Comparison of ENCODE assay signal across 8 cellular contexts in the genomic region with DNA sequence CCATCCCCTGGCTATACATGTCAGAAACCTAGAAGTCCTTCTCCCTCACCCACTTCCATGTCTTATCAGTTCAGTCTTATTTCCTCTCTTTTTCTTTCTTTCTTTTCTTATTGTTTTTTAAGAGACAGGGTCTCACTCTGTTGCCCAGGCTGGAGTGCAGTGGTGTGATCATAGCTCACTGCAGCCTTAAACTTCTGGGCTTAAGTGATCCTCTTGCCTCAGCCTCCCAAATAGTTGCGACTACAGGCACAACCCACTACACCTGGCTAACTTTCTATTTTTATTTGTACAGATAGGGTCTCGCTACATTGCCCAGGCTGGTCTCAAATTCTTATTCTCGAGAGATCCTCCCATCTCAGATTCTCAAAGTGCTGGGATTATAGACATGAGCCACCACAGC.
"Had no signal": no experiment of that assay in that cellular context is flagged by ENCODE, and none has a peak within 500 bp of the region (broad histone marks: within the 10 kb centered on the region; RNA-seq: fewer than 3 reads in every experiment).

No MANE protein-coding gene starts in this region.

- H3K27me3 ChIP-seq: pancreas, stomach had no signal

- DNase-seq: activated gamma-delta T cell treated with Interleukin-2 at 50 U/mL for 16 hours; central memory CD4-positive, alpha-beta T cell; cortex of kidney; effector CD8-positive, alpha-beta T cell; pancreas; retina; stimulated activated CD4-positive, alpha-beta T cell treated with anti-CD3 and anti-CD28 coated beads, Interleukin-4, amount 100 ng/mL, for 24 hours; stomach had no signal

- H3K27ac ChIP-seq: pancreas, stomach had no signal

- H3K4me3 ChIP-seq: pancreas, stomach had no signal

- H3K9me3 ChIP-seq: pancreas, stomach had no signal

- ATAC-seq: pancreas had no signal
